10 cellular contexts compared by ENCODE assay signal in genomic region chr11:46330887-46331652, GRCh38. TPM values are rescaled to one million over a fixed set of nuclear protein-coding genes. Genes with fewer than 3 reads are reported as not detected.
DNase-seq lines count a peak whose midpoint lies in the region; ATAC-seq, FAIRE-seq and TF ChIP-seq lines count a peak whose summit lies in the region.
"Had no signal": no experiment of that assay in that cellular context is flagged by ENCODE, and none has a peak within 500 bp of the region (broad histone marks: within the 10 kb centered on the region; RNA-seq: fewer than 3 reads in every experiment).

No MANE protein-coding gene starts in this region.

- H3K27me3 ChIP-seq in H1 (replicated peaks in 1 of 4; ENCODE audit: control insufficient read depth in 3 of 4, extremely low read depth in 1 of 4, insufficient read depth in 3 of 4, low read length in 3 of 4) (peaks cover 14 to 44% (median 39%) of the 10 kb centered on the region in 4 experiments), upper lobe of right lung (peaks cover 32% of the 10 kb centered on the region)

- H2BK120ac ChIP-seq in H1 (replicated peaks; ENCODE audit: low read depth, low read length): peak overlapping the region; percentile 9

- no peaks in the 10 kb centered on the region for H3K79me1 ChIP-seq in H1 (ENCODE audit: low read depth, low read length)

- no peaks in the 10 kb centered on the region for H3K79me2 ChIP-seq in H1 (ENCODE audit: control insufficient read depth in 1 of 2, insufficient read depth in 2 of 2, low read length in 2 of 2)

- no peak overlapping the region for H3K9ac ChIP-seq in H1 (replicated peaks in 1 of 4; ENCODE audit: extremely low read depth in 1 of 4, low read depth in 3 of 4, low read length in 3 of 4)

- H2BK12ac ChIP-seq in H1 (ENCODE audit: low read depth, low read length): 0 out of 2 replicates have a peak overlapping the region, but pooled peaks have one; percentile 61

- peak overlapping the region; percentile 14 for H4K91ac ChIP-seq in H1 (replicated peaks; ENCODE audit: insufficient read length, low read length)

- H3K4me3 ChIP-seq in H1 (ENCODE audit: extremely low read depth in 1 of 4, insufficient read depth in 2 of 4, low read depth in 3 of 4, low read length in 4 of 4): no peak overlapping the region
- no peak overlapping the region for H3K4me3 ChIP-seq in upper lobe of right lung

- WGBS in H1 (ENCODE audit: extremely low coverage in 1 of 2, insufficient coverage in 1 of 2, insufficient read length in 1 of 2, insufficient replicate concordance in 2 of 2, low coverage in 1 of 2, low lambda C conversion rate in 2 of 2, missing lambda C conversion rate in 1 of 2), 2 experiments: 66% methylated on average over 9 of the region's 9 CpGs; no CpG with 5 or more reads in 1 of the 2 experiments

- H3K23ac ChIP-seq in H1 (ENCODE audit: insufficient read length): no peak overlapping the region

- ATAC-seq in Right ventricle myocardium inferior (peak; percentile 40), upper lobe of right lung (peak; percentile 32), GM21526 (IDR thresholded peaks at IDR 0.05; ENCODE audit: low FRiP score, unreplicated experiment) (no peak), HG02763 (IDR thresholded peaks at IDR 0.05; ENCODE audit: unreplicated experiment) (no peak)

- FAIRE-seq in H1 (lab: Jason Lieb, UNC): no peak

- no peak overlapping the region for H2AK5ac ChIP-seq in H1 (ENCODE audit: low read depth, low read length)

- H3K27ac ChIP-seq in H1 (ENCODE audit: low read depth, low read length): no peak overlapping the region
- H3K27ac ChIP-seq in upper lobe of right lung: no peak overlapping the region

- TF ChIP-seq EP300 in H1 (IDR thresholded peaks at IDR 0.05; ENCODE audit: borderline replicate concordance in 1 of 2, low read depth in 2 of 2, low read length in 2 of 2): no peak

- TF ChIP-seq CTCF in H1 (IDR thresholded peaks at IDR 0.05; ENCODE audit: control extremely low read depth in 1 of 3, insufficient read depth in 1 of 3, low read depth in 1 of 3, low read length in 3 of 3) (no peak), upper lobe of right lung (IDR thresholded peaks at IDR 0.05) (no peak)

- no peak overlapping the region for H2BK5ac ChIP-seq in H1 (ENCODE audit: low read depth, low read length)

- H3K56ac ChIP-seq in H1 (replicated peaks; ENCODE audit: insufficient read length, low read depth, low read length): no peak overlapping the region

- H2BK15ac ChIP-seq in H1 (ENCODE audit: low read length): peak overlapping the region; percentile 24; the same call in 1 of the 2 replicates

- DNase-seq in Right ventricle myocardium inferior (ENCODE audit: missing footprints): no peak
- DNase-seq in cardiac septum (ENCODE audit: low spot score): no peak
- DNase-seq in activated CD8-positive, alpha-beta memory T cell treated with anti-CD3 and anti-CD28 coated beads, Interleukin-2, amount 50 U/mL, for 4 hours: peak; percentile 41
- DNase-seq in H1 (ENCODE audit: low read depth in 1 of 2, low spot score in 2 of 2): no peak
- DNase-seq in upper lobe of right lung: no peak
- DNase-seq in GM03348 (ENCODE audit: low spot score): no peak
- DNase-seq: naive B cell, RPMI8226 had no signal

- H4K5ac ChIP-seq in H1 (ENCODE audit: insufficient read length, low read depth, low read length): no peak overlapping the region

- TF ChIP-seq RAD21 in H1 (IDR thresholded peaks at IDR 0.05 in 1 of 2, conservative IDR thresholded peaks at IDR 0.05 in 1 of 2; ENCODE audit: low read depth in 2 of 2, low read length in 2 of 2): no peak

- no peak overlapping the region for H4K8ac ChIP-seq in H1 (ENCODE audit: extremely low read depth, insufficient read depth, low read length)

- TF ChIP-seq POLR2A in H1 (IDR thresholded peaks at IDR 0.05; ENCODE audit: control extremely low read depth in 1 of 2, low read depth in 2 of 2, low read length in 2 of 2): no peak

- no peak overlapping the region for H3K14ac ChIP-seq in H1 (ENCODE audit: insufficient read length)

- no peaks in the 10 kb centered on the region for H3K36me3 ChIP-seq in H1 (ENCODE audit: control insufficient read depth in 2 of 4, insufficient read depth in 4 of 4, low read length in 3 of 4)
- H3K36me3 ChIP-seq in upper lobe of right lung: no peaks in the 10 kb centered on the region

- POLR2A ChIA-PET in H1 (lab: Charles Lee; ENCODE audit: partially characterized antibody): interaction anchor here (0.6 to 3.2 kb wide), 15 partner anchors 8 to 88 kb away, joined by 3 to 15 read pairs (median 4); partner anchors contain the start of gene DGKZ

- intact Hi-C loops in Right ventricle myocardium inferior (cut with DNase I): no loop called here
- intact Hi-C loops in cardiac septum (cut with DNase I): no loop called here
- intact Hi-C loops in upper lobe of right lung (cut with DNase I): no loop called here

- CTCF ChIA-PET in H1 (lab: Charles Lee; ENCODE audit: partially characterized antibody): interaction anchor here (0.8 to 42.5 kb wide), 12 partner anchors 16 to 207 kb away, joined by 3 to 1004 read pairs (median 4); partner anchors contain the start of genes DGKZ and MDK

- H2BK20ac ChIP-seq in H1 (ENCODE audit: low read length): peak overlapping the region; percentile 4; the same call in 1 of the 2 replicates

- H2AFZ ChIP-seq in H1 (ENCODE audit: low read length): no peak overlapping the region

- H3K4me2 ChIP-seq in H1 (ENCODE audit: insufficient read depth in 1 of 2, low read depth in 2 of 2, low read length in 2 of 2): peak overlapping the region; percentile 45 to 59; a peak in 3 of 4 replicates

- peaks cover 8% of the 10 kb centered on the region; the same call in 1 of the 2 replicates for H3K23me2 ChIP-seq in H1 (ENCODE audit: low read depth, low read length)

- peaks cover 2 to 34% (median 22%) of the 10 kb centered on the region in 4 experiments for H3K4me1 ChIP-seq in H1 (replicated peaks in 1 of 4; ENCODE audit: control insufficient read depth in 3 of 4, insufficient read depth in 4 of 4, low read length in 3 of 4)
- peaks cover 11% of the 10 kb centered on the region for H3K4me1 ChIP-seq in upper lobe of right lung

- H4K20me1 ChIP-seq in H1 (replicated peaks in 1 of 2; ENCODE audit: control insufficient read depth in 1 of 2, insufficient read depth in 2 of 2, low read length in 2 of 2): no peaks in the 10 kb centered on the region

- H3K4ac ChIP-seq in H1 (replicated peaks; ENCODE audit: insufficient read length, low read depth, low read length): no peak overlapping the region

- H3K9me3 ChIP-seq in H1 (ENCODE audit: insufficient read depth in 2 of 2, low read depth in 1 of 2, low read length in 1 of 2): no peaks in the 10 kb centered on the region
- H3K9me3 ChIP-seq in upper lobe of right lung: no peaks in the 10 kb centered on the region

- peak overlapping the region; percentile 33; the same call in 1 of the 2 replicates for H3K18ac ChIP-seq in H1 (ENCODE audit: extremely low read depth, low read length)

TF ChIP-seq in H1, 55 proteins besides CTCF, POLR2A, EP300 and RAD21 (continues in another document):
- TF ChIP-seq E2F6 (IDR thresholded peaks at IDR 0.05): no peak
- no peak for TF ChIP-seq CTBP2 (IDR thresholded peaks at IDR 0.05; ENCODE audit: borderline replicate concordance, insufficient read depth, insufficient read length, low read length)
- no peak for TF ChIP-seq ZNF274 (IDR thresholded peaks at IDR 0.05; ENCODE audit: borderline replicate concordance, extremely low read depth, low read length)
- TF ChIP-seq CREB1 (IDR thresholded peaks at IDR 0.05): no peak
- no peak for TF ChIP-seq CHD1 (IDR thresholded peaks at IDR 0.05; ENCODE audit: low read depth, low read length)

RNA-seq across cellular contexts. Expression of gene DGKZ, which starts 16.2 kb away (rescaled TPM):
- 67.5 TPM for total RNA-seq in Right ventricle myocardium inferior
- 66.8 TPM for total RNA-seq in cardiac septum
- total RNA-seq in H1 (2021; fragmentation: NEBNext Ultra II Directional; extraction: Animal tissue kit (Norgen Biotek cat#: 25700)): 84.4 and 88.5 TPM in 2 replicates
- 184 and 262 TPM in 2 replicates for polyA plus RNA-seq in H1 (2011; rRNA removed)
- 118 TPM for polyA plus RNA-seq in H1 (2011; cell fraction: cytosol; rRNA removed)
- polyA plus RNA-seq in H1 (2011; cell fraction: nucleus; rRNA removed): 335 TPM
- 56.9 to 93.0 TPM (median 85.7 TPM) in 4 replicates for polyA plus RNA-seq in H1 (2012, experiment 1 of 2)
- polyA plus RNA-seq in H1 (2012, experiment 2 of 2): 72.1 TPM
- polyA plus RNA-seq in H1 (2013, experiment 1 of 2): 92.3 TPM
- polyA plus RNA-seq in H1 (2013, experiment 2 of 2): 81.6 TPM
- polyA minus RNA-seq in H1 (2011; rRNA and poly(A)+ RNA removed): 58.7 and 67.4 TPM in 2 replicates
- polyA minus RNA-seq in H1 (2011; cell fraction: cytosol; rRNA and poly(A)+ RNA removed): 72.8 TPM
- polyA minus RNA-seq in H1 (2011; cell fraction: nucleus; rRNA and poly(A)+ RNA removed): 103 TPM
- total RNA-seq in upper lobe of right lung: 50.4 TPM

RNA-seq across cellular contexts. Expression of gene MDK, which starts 50.4 kb away (rescaled TPM):
- total RNA-seq in Right ventricle myocardium inferior: 3.2 TPM
- total RNA-seq in cardiac septum: 6.2 TPM
- 309 and 338 TPM in 2 replicates for total RNA-seq in H1 (2021; fragmentation: NEBNext Ultra II Directional; extraction: Animal tissue kit (Norgen Biotek cat#: 25700))
- polyA plus RNA-seq in H1 (2011; rRNA removed): 606 and 948 TPM in 2 replicates
- 870 TPM for polyA plus RNA-seq in H1 (2011; cell fraction: cytosol; rRNA removed)
- 559 TPM for polyA plus RNA-seq in H1 (2011; cell fraction: nucleus; rRNA removed)
- 605 to 743 TPM (median 671 TPM) in 4 replicates for polyA plus RNA-seq in H1 (2012, experiment 1 of 2)
- 841 TPM for polyA plus RNA-seq in H1 (2012, experiment 2 of 2)
- polyA plus RNA-seq in H1 (2013, experiment 1 of 2): 949 TPM
- 1,178 TPM for polyA plus RNA-seq in H1 (2013, experiment 2 of 2)
- 84.3 and 125 TPM in 2 replicates for polyA minus RNA-seq in H1 (2011; rRNA and poly(A)+ RNA removed)
- polyA minus RNA-seq in H1 (2011; cell fraction: cytosol; rRNA and poly(A)+ RNA removed): 189 TPM
- polyA minus RNA-seq in H1 (2011; cell fraction: nucleus; rRNA and poly(A)+ RNA removed): 88.1 TPM
- 24.7 TPM for total RNA-seq in upper lobe of right lung

RNA-seq across cellular contexts. Expression of gene CREB3L1, which starts 53.6 kb away (rescaled TPM):
- total RNA-seq in Right ventricle myocardium inferior (64.1 TPM), cardiac septum (8.6 TPM), upper lobe of right lung (47.4 TPM)
- total RNA-seq in H1 (2021; fragmentation: NEBNext Ultra II Directional; extraction: Animal tissue kit (Norgen Biotek cat#: 25700)): 12.7 and 13.7 TPM in 2 replicates
- 4.1 and 6.5 TPM in 2 replicates for polyA plus RNA-seq in H1 (2011; rRNA removed)
- 1.8 TPM for polyA plus RNA-seq in H1 (2011; cell fraction: cytosol; rRNA removed)
- 5.0 TPM for polyA plus RNA-seq in H1 (2011; cell fraction: nucleus; rRNA removed)
- polyA plus RNA-seq in H1 (2012, experiment 1 of 2): 10.0 to 16.5 TPM (median 14.4 TPM) in 4 replicates
- polyA plus RNA-seq in H1 (2012, experiment 2 of 2): 13.8 TPM
- 19.3 TPM for polyA plus RNA-seq in H1 (2013, experiment 1 of 2)
- 23.2 TPM for polyA plus RNA-seq in H1 (2013, experiment 2 of 2)
- 2.3 and 5.3 TPM in 2 replicates for polyA minus RNA-seq in H1 (2011; rRNA and poly(A)+ RNA removed)
- 8.2 TPM for polyA minus RNA-seq in H1 (2011; cell fraction: cytosol; rRNA and poly(A)+ RNA removed)
- 5.3 TPM for polyA minus RNA-seq in H1 (2011; cell fraction: nucleus; rRNA and poly(A)+ RNA removed)

Comparison
In these comparisons a context has a peak if more than half of its experiments do, and no peak if none do; other contexts are left out.
1. ATAC-seq: peak in Right ventricle myocardium inferior (single experiment) and upper lobe of right lung (single experiment); none in GM21526 (single experiment) and HG02763 (single experiment).
2. RNA of gene MDK, which starts 50.4 kb away (total RNA-seq): 309 to 338 TPM in H1; 24.7 TPM in upper lobe of right lung (single experiment), 6.2 TPM in cardiac septum (single experiment) and 3.2 TPM in Right ventricle myocardium inferior (single experiment); every median in the first group is over 10 times any median in the second.